Comparison of ENCODE assay signal across 19 cellular contexts in genomic region chr4:185726931-185727330, GRCh38.
DNase-seq lines count a peak whose midpoint lies in the region; ATAC-seq and TF ChIP-seq lines count a peak whose summit lies in the region.
"Had no signal": no experiment of that assay in that cellular context is flagged by ENCODE, and none has a peak within 500 bp of the region (broad histone marks: within the 10 kb centered on the region; RNA-seq: fewer than 3 reads in every experiment).

No MANE protein-coding gene starts in this region.

- DNase-seq in NCI-H82 (lab: John Stamatoyannopoulos, UW), result peak; percentile 24
- DNase-seq in NCI-H82 treated with DMSO at 0.1 percent for 48 hours (lab: John Stamatoyannopoulos, UW; ENCODE audit: unreplicated experiment), result no peak
- DNase-seq in body of pancreas, result peak in 3 of 4 donors; percentile 38 to 57 (median 55)
- peak; percentile 51 for DNase-seq in kidney glomerular epithelial cell (lab: John Stamatoyannopoulos, UW)
- no peak for DNase-seq in tibial artery
- DNase-seq in foreskin melanocyte, result no peak
- DNase-seq in T1000 (lab: John Stamatoyannopoulos, UW), result no peak
- DNase-seq in naive thymus-derived CD8-positive, alpha-beta T cell, result no peak
- DNase-seq: activated CD4-positive, alpha-beta T cell treated with anti-CD3 and anti-CD28 coated beads, Interleukin-2, amount 50 U/mL, for 1 hour; activated T-cell treated with anti-CD3 and anti-CD28 coated beads, Interleukin-2, amount 50 U/mL, for 4 hours; GF-D8; NCI-H1105; NCI-H446 treated with DMSO at 0.1 percent for 48 hours; occipital lobe; PC-3; upper lobe of right lung had no signal

- peaks cover 0 to 3% (median 0%) of the 10 kb centered on the region in 4 donors for H3K4me1 Mint-ChIP-seq in naive thymus-derived CD8-positive, alpha-beta T cell

- no peaks in the 10 kb centered on the region for H3K9me3 ChIP-seq in body of pancreas
- no peaks in the 10 kb centered on the region for H3K9me3 ChIP-seq in tibial artery
- H3K9me3 ChIP-seq: upper lobe of right lung had no signal

- POLR2A ChIA-PET in naive thymus-derived CD8-positive, alpha-beta T cell (lab: Charles Lee), result no interaction called here

- peaks cover 2 to 33% (median 10%) of the 10 kb centered on the region in 5 donors for H3K27me3 Mint-ChIP-seq in naive thymus-derived CD8-positive, alpha-beta T cell

- TF ChIP-seq CTCF in body of pancreas (IDR thresholded peaks at IDR 0.05) (no peak), tibial artery (IDR thresholded peaks at IDR 0.05) (no peak)

- H3K4me1 ChIP-seq in body of pancreas (peaks cover 55% of the 10 kb centered on the region), tibial artery (peaks cover 0 to 95% (median 33%) of the 10 kb centered on the region in 4 donors)

- H3K27ac Mint-ChIP-seq in naive thymus-derived CD8-positive, alpha-beta T cell, result no peak overlapping the region
- H3K27ac Mint-ChIP-seq: stimulated activated memory B cell treated with anti-CD40 and anti-IgM and Interleukin-4, amounts not matched to agents 10 μg/mL and 1 μg/mL and 100 μg/mL, for 72 hours had no signal

- H3K9me3 Mint-ChIP-seq in naive thymus-derived CD8-positive, alpha-beta T cell, result no peaks in the 10 kb centered on the region
- H3K9me3 Mint-ChIP-seq: activated T-cell treated with anti-CD3 and anti-CD28 coated beads, Interleukin-2, amount 50 U/mL, for 4 hours; stimulated activated memory B cell treated with anti-CD40 and anti-IgM and Interleukin-4, amounts not matched to agents 10 μg/mL and 1 μg/mL and 100 μg/mL, for 72 hours had no signal

- H3K4me3 ChIP-seq in body of pancreas, result no peak overlapping the region
- no peak overlapping the region for H3K4me3 ChIP-seq in tibial artery
- H3K4me3 ChIP-seq: smooth muscle cell, upper lobe of right lung had no signal

- no peaks in the 10 kb centered on the region for H3K36me3 Mint-ChIP-seq in naive thymus-derived CD8-positive, alpha-beta T cell
- H3K36me3 Mint-ChIP-seq: stimulated activated memory B cell treated with anti-CD40 and anti-IgM and Interleukin-4, amounts not matched to agents 10 μg/mL and 1 μg/mL and 100 μg/mL, for 72 hours had no signal

- H3K36me3 ChIP-seq in body of pancreas (replicated peaks in 1 of 2; ENCODE audit: insufficient read depth in 1 of 2, low read depth in 2 of 2) (no peaks in the 10 kb centered on the region), tibial artery (no peaks in the 10 kb centered on the region)
- H3K36me3 ChIP-seq: upper lobe of right lung had no signal

- no peak for TF ChIP-seq POLR2A in body of pancreas (IDR thresholded peaks at IDR 0.05)

- intact Hi-C loops in body of pancreas (cut with DNase I), result no loop called here
- intact Hi-C loops in tibial artery (cut with DNase I; ENCODE audit: low total_unique reads), result no loop called here

- H3K27ac ChIP-seq in body of pancreas (peak overlapping the region in 2 of 4 donors; percentile 44 to 47), tibial artery (peak overlapping the region; percentile 84 to 89)
- H3K27ac ChIP-seq: upper lobe of right lung had no signal

- ATAC-seq in body of pancreas, result no peak
- no peak for ATAC-seq in naive thymus-derived CD8-positive, alpha-beta T cell
- ATAC-seq: activated T-cell treated with anti-CD3 and anti-CD28 coated beads, Interleukin-2, amount 50 U/mL, for 4 hours; PC-3; SK-N-SH treated with all-trans-retinoic acid at 6 μM for 48 hours; stimulated activated memory B cell treated with anti-CD40 and anti-IgM and Interleukin-4, amounts not matched to agents 10 μg/mL and 1 μg/mL and 100 μg/mL, for 72 hours; upper lobe of right lung had no signal

- WGBS in body of pancreas, 2 donors, result 47 to 52% methylated on average over 8 of the region's 8 CpGs

- H3K27me3 ChIP-seq in body of pancreas, result no peaks in the 10 kb centered on the region
- H3K27me3 ChIP-seq in tibial artery, result no peaks in the 10 kb centered on the region
- H3K27me3 ChIP-seq: upper lobe of right lung had no signal

- no peak overlapping the region for H3K4me3 Mint-ChIP-seq in naive thymus-derived CD8-positive, alpha-beta T cell
- H3K4me3 Mint-ChIP-seq: activated T-cell treated with anti-CD3 and anti-CD28 coated beads, Interleukin-2, amount 50 U/mL, for 4 hours; stimulated activated memory B cell treated with anti-CD40 and anti-IgM and Interleukin-4, amounts not matched to agents 10 μg/mL and 1 μg/mL and 100 μg/mL, for 72 hours had no signal

Comparison
In these comparisons a context has a peak if more than half of its experiments do, and no peak if none do; other contexts are left out.
1. DNase-seq: peak in NCI-H82 (single experiment), body of pancreas (3 of 4) and kidney glomerular epithelial cell (single experiment); none in NCI-H82 treated with DMSO at 0.1 percent for 48 hours (single experiment), tibial artery (0 of 2), foreskin melanocyte (single experiment), T1000 (single experiment) and naive thymus-derived CD8-positive, alpha-beta T cell (0 of 10).